In the genomic region with DNA sequence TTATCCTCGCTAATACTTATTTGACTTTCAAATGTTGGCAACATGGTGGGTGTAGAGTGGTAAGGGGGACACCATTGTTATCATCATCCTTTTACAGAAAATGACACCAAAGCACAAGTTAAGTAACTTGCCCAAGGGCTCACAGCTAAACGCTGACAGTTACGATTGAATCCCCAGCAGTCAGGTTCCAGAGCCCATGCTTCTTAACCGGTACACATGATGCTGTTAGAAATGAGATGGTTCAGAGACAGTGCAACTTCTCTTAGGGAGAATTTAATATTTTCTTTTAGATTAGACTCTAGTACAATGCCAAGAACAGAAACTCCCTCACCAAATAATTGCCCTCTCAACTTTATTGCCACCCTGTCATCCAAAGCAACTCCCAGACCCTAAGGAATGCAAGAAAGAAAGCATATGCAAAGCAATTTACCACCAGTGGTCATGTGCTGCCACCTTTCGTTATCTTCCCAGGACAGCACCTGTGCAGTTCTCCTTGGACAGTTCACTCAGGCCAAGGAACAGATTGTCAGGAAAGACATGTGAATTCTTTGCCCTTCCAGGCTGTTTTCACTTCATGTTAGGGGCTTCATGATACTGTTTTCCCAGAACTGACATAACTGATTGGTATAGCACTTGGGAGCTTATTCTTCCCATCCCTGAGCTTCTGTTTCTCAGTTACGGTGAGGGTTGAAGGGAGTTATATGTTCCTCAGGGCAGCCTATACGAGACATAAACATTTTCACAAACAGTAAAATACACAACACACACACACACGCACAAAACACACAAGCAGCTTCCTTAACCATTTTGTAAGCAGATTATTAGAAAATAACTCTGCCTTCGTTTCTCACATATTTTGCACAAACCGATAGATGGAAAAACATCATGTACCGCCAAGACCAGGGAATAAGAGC, we compare ENCODE assay signal across 8 cellular contexts. TPM values are rescaled to one million over a fixed set of nuclear protein-coding genes. Genes with fewer than 3 reads are reported as not detected.
A peak's percentile ranks its signal among the peaks of the same experiment; 100 is the strongest.
DNase-seq lines count a peak whose midpoint lies in the region; ATAC-seq and TF ChIP-seq lines count a peak whose summit lies in the region.

No MANE protein-coding gene starts in this region.

- H3K27me3 ChIP-seq in BJ (ENCODE audit: control insufficient read depth, insufficient read depth, low read length): no peaks in the 10 kb centered on the region; the same call in 1 of the 2 replicates
- H3K27me3 ChIP-seq in mesenchymal stem cell (ENCODE audit: control insufficient read depth in 1 of 2, insufficient read depth in 1 of 2, low read length in 2 of 2): no peaks in the 10 kb centered on the region

- H3K36me3 Mint-ChIP-seq in brain: no peaks in the 10 kb centered on the region

- H4K8ac ChIP-seq in mesenchymal stem cell (ENCODE audit: low read length): no peak overlapping the region

- peaks cover 0 to 5% (median 3%) of the 10 kb centered on the region in 5 experiments for H3K9me3 Mint-ChIP-seq in brain

- CTCF ChIA-PET in BJ (lab: Yijun Ruan, JAX): interaction anchor here (0.6 to 2.4 kb wide), 13 partner anchors 9 to 109 kb away, joined by 3 to 24 read pairs (median 4); a partner anchor contains a TSS

- ATAC-seq in GM21381 (IDR thresholded peaks at IDR 0.05; ENCODE audit: unreplicated experiment) (no peak), GM18907 (IDR thresholded peaks at IDR 0.05; ENCODE audit: unreplicated experiment) (no peak)

- no peak overlapping the region for H2BK120ac ChIP-seq in mesenchymal stem cell (ENCODE audit: low read depth, low read length)

- no peak overlapping the region for H3K14ac ChIP-seq in mesenchymal stem cell (ENCODE audit: low read length in 2 of 2)

- H2AFZ ChIP-seq in mesenchymal stem cell (ENCODE audit: low read depth, low read length): no peak overlapping the region

- no peak overlapping the region for H3K4ac ChIP-seq in mesenchymal stem cell (ENCODE audit: low read depth in 1 of 2, low read length in 2 of 2)

- H3K27ac Mint-ChIP-seq in brain: no peak overlapping the region

- H3K27me3 Mint-ChIP-seq in brain: peaks cover 21% of the 10 kb centered on the region

- no peak overlapping the region for H2AK5ac ChIP-seq in mesenchymal stem cell (ENCODE audit: low read length, severe bottlenecking)

- H3K4me3 ChIP-seq in BJ (ENCODE audit: low read depth, low read length) (no peak overlapping the region), GM12865 (ENCODE audit: low read depth, low read length) (no peak overlapping the region; the same call in 1 of the 2 replicates), mesenchymal stem cell (ENCODE audit: insufficient read depth in 1 of 2, low read depth in 1 of 2, low read length in 2 of 2) (no peak overlapping the region)

- H3K4me3 Mint-ChIP-seq in brain: no peak overlapping the region

- DNase-seq in BJ (ENCODE audit: low read depth) (no peak), GM12865 (ENCODE audit: low read depth) (peak; percentile 78), NOMO-1 (lab: John Stamatoyannopoulos, UW; ENCODE audit: unreplicated experiment in 2 of 2) (peak; percentile 20 to 65), mesenchymal stem cell (peak; percentile 30), 8988T (no peak)

- H2BK12ac ChIP-seq in mesenchymal stem cell (ENCODE audit: low read length in 2 of 2): no peak overlapping the region

- WGBS in mesenchymal stem cell: 79% methylated on average over 9 of the region's 11 CpGs

- H3K79me1 ChIP-seq in mesenchymal stem cell (replicated peaks; ENCODE audit: low read length, poor library complexity, severe bottlenecking): peaks cover 4% of the 10 kb centered on the region

- no peak overlapping the region for H3K9ac ChIP-seq in mesenchymal stem cell (ENCODE audit: low read length)

- peaks cover 5% of the 10 kb centered on the region for H3K4me1 Mint-ChIP-seq in brain

- H3K27ac ChIP-seq in mesenchymal stem cell (ENCODE audit: low read length, poor library complexity, severe bottlenecking): no peak overlapping the region

- H4K91ac ChIP-seq in mesenchymal stem cell (ENCODE audit: low read length): no peak overlapping the region

- no peak overlapping the region for H2BK5ac ChIP-seq in mesenchymal stem cell (ENCODE audit: low read depth, low read length, poor library complexity, severe bottlenecking)

- H3K4me1 ChIP-seq in mesenchymal stem cell (ENCODE audit: control insufficient read depth, insufficient read depth, low read depth, low read length): peaks cover 2% of the 10 kb centered on the region

- no peak overlapping the region for H3K23ac ChIP-seq in mesenchymal stem cell (ENCODE audit: low read length in 2 of 2)

- POLR2A ChIA-PET in BJ (lab: Charles Lee): interaction anchor here (1.5 kb wide), 1 partner anchor 24 kb away, joined by 5 read pairs; no protein-coding TSS in a partner anchor

- H3K36me3 ChIP-seq in BJ (ENCODE audit: control insufficient read depth, insufficient read depth, low read length) (no peaks in the 10 kb centered on the region), mesenchymal stem cell (ENCODE audit: control insufficient read depth in 1 of 2, insufficient read depth in 2 of 2, low read depth in 1 of 2, low read length in 2 of 2) (no peaks in the 10 kb centered on the region)

- TF ChIP-seq CTCF in BJ (IDR thresholded peaks at IDR 0.05; ENCODE audit: insufficient read depth, low read depth, low read length): peak; percentile 47
- peak; percentile 67 for TF ChIP-seq CTCF in GM12865 (IDR thresholded peaks at IDR 0.05; ENCODE audit: insufficient read depth, low read depth, low read length, missing control alignments)
- TF ChIP-seq CTCF in brain (conservative IDR thresholded peaks at IDR 0.05): peak; percentile 60 to 70

- H2BK15ac ChIP-seq in mesenchymal stem cell (ENCODE audit: low read depth, poor library complexity, severe bottlenecking): no peak overlapping the region

- H3K9me3 ChIP-seq in mesenchymal stem cell (ENCODE audit: control insufficient read depth, low read length): no peaks in the 10 kb centered on the region

- H3K18ac ChIP-seq in mesenchymal stem cell (ENCODE audit: low read depth in 1 of 2, low read length in 2 of 2): no peak overlapping the region

- H3K4me2 ChIP-seq in mesenchymal stem cell (ENCODE audit: low read length, poor library complexity, severe bottlenecking): no peak overlapping the region

RNA-seq across cellular contexts. Expression of a gene that starts 5.1 kb away (rescaled TPM):
- polyA plus RNA-seq in BJ (2011; rRNA removed): 3.5 and 3.8 TPM in 2 replicates
- 0.72 and 2.2 TPM in 2 replicates for polyA minus RNA-seq in BJ (2011; rRNA and poly(A)+ RNA removed)
- 27.3 TPM for polyA plus RNA-seq in brain (ENCODE audit: insufficient read depth, low read depth, low replicate concordance)
- polyA plus RNA-seq in mesenchymal stem cell (2013, experiment 1 of 2): 12.4 TPM
- polyA plus RNA-seq in mesenchymal stem cell (2013, experiment 2 of 2): 12.7 TPM

RNA-seq across cellular contexts. Expression of a gene that starts 7.0 kb away (rescaled TPM):
- not detected in 2 replicates for polyA plus RNA-seq in BJ (2011; rRNA removed)
- not detected in 2 replicates for polyA minus RNA-seq in BJ (2011; rRNA and poly(A)+ RNA removed)
- 12.4 TPM for polyA plus RNA-seq in brain (ENCODE audit: insufficient read depth, low read depth, low replicate concordance)
- polyA plus RNA-seq in mesenchymal stem cell (2013, experiment 1 of 2): 1.5 TPM
- polyA plus RNA-seq in mesenchymal stem cell (2013, experiment 2 of 2): 1.7 TPM

RNA-seq across cellular contexts. Expression of a gene that starts 20.6 kb away (rescaled TPM):
- polyA plus RNA-seq in BJ (2011; rRNA removed) (110 and 128 TPM in 2 replicates), brain (ENCODE audit: insufficient read depth, low read depth, low replicate concordance) (181 TPM)
- 64.2 and 92.8 TPM in 2 replicates for polyA minus RNA-seq in BJ (2011; rRNA and poly(A)+ RNA removed)
- polyA plus RNA-seq in mesenchymal stem cell (2013, experiment 1 of 2): 132 TPM
- 129 TPM for polyA plus RNA-seq in mesenchymal stem cell (2013, experiment 2 of 2)

Comparison
In these comparisons a context has a peak if more than half of its experiments do, and no peak if none do; other contexts are left out.
1. DNase-seq: peak in GM12865 (single experiment), NOMO-1 (2 of 2) and mesenchymal stem cell (single experiment); none in BJ (single experiment) and 8988T (single experiment).
2. RNA of a gene that starts 7.0 kb away (polyA plus RNA-seq): 12.4 TPM in brain (single experiment); not detected in BJ; every median in the first group is over 10 times any median in the second.
3. Peak in every context shown above with its lines, with median percentiles within 50 percentile points of each other: CTCF ChIP-seq.